Comparison of ENCODE assay signal across 20 cellular contexts in the genomic region with DNA sequence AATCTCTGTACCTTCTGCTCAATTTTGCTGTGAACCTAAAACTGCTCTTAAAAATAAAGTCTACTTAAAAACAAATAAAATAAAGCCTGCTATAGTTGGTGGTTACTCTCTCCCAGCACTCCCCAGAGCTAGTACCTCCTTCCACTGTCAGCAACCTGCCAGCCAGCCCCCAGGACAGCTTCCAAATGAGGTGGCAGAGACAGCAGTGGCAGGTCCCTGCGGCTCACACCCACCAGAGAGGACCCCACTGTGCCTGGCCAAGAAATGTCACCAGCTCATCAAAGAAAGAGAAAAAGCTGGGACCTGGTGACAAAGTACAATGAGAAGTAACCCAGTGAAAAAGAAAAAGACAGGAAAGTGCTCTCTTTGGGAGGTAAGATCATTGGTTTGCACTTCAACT. TPM values are rescaled to one million over a fixed set of nuclear protein-coding genes. Genes with fewer than 3 reads are reported as not detected.
"Had no signal": no experiment of that assay in that cellular context is flagged by ENCODE, and none has a peak within 500 bp of the region (broad histone marks: within the 10 kb centered on the region; RNA-seq: fewer than 3 reads in every experiment).

No MANE protein-coding gene starts in this region.

- H3K4me3 Mint-ChIP-seq: activated naive CD8-positive, alpha-beta T cell; naive B cell; T-helper 1 cell treated with Interleukin-12 subunit alpha and Interleukin-12 subunit beta and Interleukin-4 antibody, amounts not matched to agents 30 μg/mL and 1 μg/mL, for 36 hours; WTC11 had no signal

- H3K27ac Mint-ChIP-seq: activated naive CD8-positive, alpha-beta T cell; naive B cell; T-helper 1 cell treated with Interleukin-12 subunit alpha and Interleukin-12 subunit beta and Interleukin-4 antibody, amounts not matched to agents 30 μg/mL and 1 μg/mL, for 36 hours; WTC11 had no signal

- ATAC-seq: gastroesophageal sphincter, lower lobe of right lung, Right ventricle myocardium inferior, SK-N-SH treated with all-trans-retinoic acid at 6 μM for 48 hours, WTC11 had no signal

- H3K27ac ChIP-seq: ascending aorta, colonic mucosa, epithelial cell of prostate, lower lobe of right lung had no signal

- DNase-seq: activated CD4-positive, alpha-beta T cell treated with anti-CD3 and anti-CD28 coated beads for 48 hours; activated effector memory CD4-positive, alpha-beta T cell treated with Interleukin-2 at 50 U/mL for 16 hours; activated T-cell treated with anti-CD3 and anti-CD28 coated beads, Interleukin-2, amount 50 U/mL, for 1 hour; colonic mucosa; effector CD8-positive, alpha-beta T cell; lower lobe of right lung; naive B cell; stimulated activated CD4-positive, alpha-beta T cell treated with anti-CD3 and anti-CD28 coated beads, Interleukin-12 subunit alpha, Interleukin-12 subunit beta, amount 100 ng/mL, for 4 hours; stimulated activated CD4-positive, alpha-beta T cell treated with anti-CD3 and anti-CD28 coated beads, Interleukin-2, amount 100 ng/mL, for 48 hours; stimulated activated naive CD4-positive, alpha-beta T cell treated with Interleukin-2 at 50 U/mL for 16 hours had no signal

- H3K27me3 Mint-ChIP-seq: activated naive CD8-positive, alpha-beta T cell; naive B cell had no signal

- H3K4me1 Mint-ChIP-seq: WTC11 had no signal

RNA-seq across cellular contexts. Expression of gene CST7, which starts 28.3 kb away (rescaled TPM):
- total RNA-seq: ascending aorta, bronchial epithelial cell, kidney epithelial cell, WTC11 had no signal
